ENCODE assay signal across 8 cellular contexts in genomic region chr7:103075337-103075918, GRCh38. TPM values are rescaled to one million over a fixed set of nuclear protein-coding genes. Genes with fewer than 3 reads are reported as not detected.
A peak's percentile ranks its signal among the peaks of the same experiment; 100 is the strongest.
DNase-seq lines count a peak whose midpoint lies in the region; TF ChIP-seq lines count a peak whose summit lies in the region.

No MANE protein-coding gene starts in this region.

- H3K27ac ChIP-seq in sigmoid colon, result peak overlapping the region; percentile 90 to 93 (median 93)

- H3K4me1 Mint-ChIP-seq in T-helper 2 cell treated with Interferon-gamma antibody and Interleukin-4, amounts not matched to agents 5 μg/mL and 100 μg/mL, for 36 hours (ENCODE audit: low read depth), result peaks cover 22% of the 10 kb centered on the region

- H3K4me1 ChIP-seq in sigmoid colon, result peaks cover 0 to 24% (median 21%) of the 10 kb centered on the region in 4 donors

- H3K9me3 ChIP-seq in sigmoid colon, result no peaks in the 10 kb centered on the region

- no peaks in the 10 kb centered on the region for H3K36me3 ChIP-seq in sigmoid colon

- no peak for TF ChIP-seq EP300 in sigmoid colon (IDR thresholded peaks at IDR 0.05)

- DNase-seq in G401 (ENCODE audit: low spot score), result peak; percentile 42
- DNase-seq in H4 (ENCODE audit: low spot score), result peak; percentile 14
- no peak for DNase-seq in LNCaP clone FGC (ENCODE audit: low read depth)
- peak; percentile 78 for DNase-seq in T-helper 2 cell treated with Interferon-gamma antibody and Interleukin-4, amounts not matched to agents 5 μg/mL and 100 μg/mL, for 36 hours (ENCODE audit: low spot score)
- peak; percentile 54 for DNase-seq in astrocyte of the spinal cord (ENCODE audit: low read depth, low spot score)
- DNase-seq in hypothalamus (lab: John Stamatoyannopoulos, UW), result peak in 35 of 51 donors; percentile 11 to 73 (median 40)
- DNase-seq in sigmoid colon, result peak; percentile 78
- DNase-seq in SKM-1 (lab: John Stamatoyannopoulos, UW; ENCODE audit: unreplicated experiment), result no peak

- 1 to 5% methylated on average over 36 of the region's 36 CpGs for WGBS in sigmoid colon, 2 donors

- TF ChIP-seq POLR2A in sigmoid colon (IDR thresholded peaks at IDR 0.05), result no peak

- H3K27ac Mint-ChIP-seq in T-helper 2 cell treated with Interferon-gamma antibody and Interleukin-4, amounts not matched to agents 5 μg/mL and 100 μg/mL, for 36 hours, result peak overlapping the region; percentile 89

- peak overlapping the region; percentile 94 for H3K4me3 Mint-ChIP-seq in T-helper 2 cell treated with Interferon-gamma antibody and Interleukin-4, amounts not matched to agents 5 μg/mL and 100 μg/mL, for 36 hours

- intact Hi-C loops in sigmoid colon (cut with DNase I), result loop anchor here (10.0 kb wide), 1 partner anchor 269 kb away; the partner anchor contains the start of genes DNAJC2 and PSMC2

- in situ Hi-C loops in G401 (cut with HindIII; ENCODE audit: low sequenced_read_pairs) (no loop called here), astrocyte of the spinal cord (cut with HindIII; ENCODE audit: low sequenced_read_pairs) (no loop called here)

- no peaks in the 10 kb centered on the region for H3K27me3 ChIP-seq in sigmoid colon

- H3K9me3 Mint-ChIP-seq in T-helper 2 cell treated with Interferon-gamma antibody and Interleukin-4, amounts not matched to agents 5 μg/mL and 100 μg/mL, for 36 hours, result no peaks in the 10 kb centered on the region

- H3K36me3 Mint-ChIP-seq in T-helper 2 cell treated with Interferon-gamma antibody and Interleukin-4, amounts not matched to agents 5 μg/mL and 100 μg/mL, for 36 hours (ENCODE audit: low read depth), result peaks cover 8% of the 10 kb centered on the region

- H3K4me3 ChIP-seq in LNCaP clone FGC (ENCODE audit: low read depth, low read length) (peak overlapping the region; percentile 90), astrocyte of the spinal cord (ENCODE audit: low read depth, low read length) (peak overlapping the region; percentile 81), sigmoid colon (peak overlapping the region; percentile 68 to 81 (median 74))

- H3K27me3 Mint-ChIP-seq in T-helper 2 cell treated with Interferon-gamma antibody and Interleukin-4, amounts not matched to agents 5 μg/mL and 100 μg/mL, for 36 hours (ENCODE audit: low read depth), result no peaks in the 10 kb centered on the region

- TF ChIP-seq CTCF in LNCaP clone FGC (IDR thresholded peaks at IDR 0.05; ENCODE audit: control insufficient read depth, extremely low read depth, insufficient read depth), result no peak
- no peak for TF ChIP-seq CTCF in astrocyte of the spinal cord (IDR thresholded peaks at IDR 0.05; ENCODE audit: low read depth, low read length)
- TF ChIP-seq CTCF in sigmoid colon (IDR thresholded peaks at IDR 0.05), result no peak

RNA-seq across cellular contexts. Expression of gene ARMC10, which starts 0.5 kb away (rescaled TPM):
- 58.0 and 58.4 TPM in 2 replicates for total RNA-seq in G401 (2014; rRNA removed; shearing (Covaris generic))
- total RNA-seq in H4 (2014; rRNA removed; shearing (Covaris generic)), result 50.7 and 57.7 TPM in 2 replicates
- 10 to 100 TPM; 41.5 to 49.0 (median 46.5) TPM for total RNA-seq in sigmoid colon
- 10 to 100 TPM; 13.9 to 25.8 (median 23.8) TPM for polyA plus RNA-seq in sigmoid colon

RNA-seq across cellular contexts. Expression of gene FBXL13, which starts 0.8 kb away (rescaled TPM):
- total RNA-seq in G401 (2014; rRNA removed; shearing (Covaris generic)), result 1.7 and 4.7 TPM in 2 replicates
- 0.08 and 0.50 TPM in 2 replicates for total RNA-seq in H4 (2014; rRNA removed; shearing (Covaris generic))
- 1 to 10 TPM; 2.1 to 3.3 (median 2.5) TPM for total RNA-seq in sigmoid colon
- polyA plus RNA-seq in sigmoid colon, result under 1 TPM in 1 of 3 donors, not detected in 2; 0.38 TPM

Comparison
In these comparisons a context has a peak if more than half of its experiments do, and no peak if none do; other contexts are left out.
1. DNase-seq: peak in G401 (single experiment), H4 (single experiment), T-helper 2 cell treated with Interferon-gamma antibody and Interleukin-4, amounts not matched to agents 5 μg/mL and 100 μg/mL, for 36 hours (single experiment), astrocyte of the spinal cord (single experiment), hypothalamus (35 of 51) and sigmoid colon (single experiment); none in LNCaP clone FGC (single experiment) and SKM-1 (single experiment).
2. Peak in every context shown above with its lines, with median percentiles within 50 percentile points of each other: H3K4me3 ChIP-seq.